ENCODE assay signal across 26 cellular contexts in genomic region chr3:195118671-195119070, GRCh38.
DNase-seq lines count a peak whose midpoint lies in the region; ATAC-seq, FAIRE-seq and TF ChIP-seq lines count a peak whose summit lies in the region.
"Had no signal": no experiment of that assay in that cellular context is flagged by ENCODE, and none has a peak within 500 bp of the region (broad histone marks: within the 10 kb centered on the region; RNA-seq: fewer than 3 reads in every experiment).

No MANE protein-coding gene starts in this region.

- H3K36me3 ChIP-seq in Panc1 (ENCODE audit: control insufficient read depth, insufficient read depth, low read length) (no peaks in the 10 kb centered on the region), endothelial cell of umbilical vein (ENCODE audit: control insufficient read depth in 2 of 2, extremely low read depth in 1 of 2, insufficient read depth in 2 of 2, low read length in 2 of 2) (no peaks in the 10 kb centered on the region)
- H3K36me3 ChIP-seq: neural progenitor cell, prostate gland, uterus had no signal

- intact Hi-C loops in Panc1 (cut with micrococcal nuclease; ENCODE audit: unreplicated experiment) = no loop called here
- intact Hi-C loops in endothelial cell of umbilical vein (cut with micrococcal nuclease) = loop anchor here (1.0 to 5.0 kb wide), 18 partner anchors 15 to 446 kb away; partner anchors contain the start of genes ACAP2, FAM43A and LSG1

- no TSS peak for BruUV-seq in Panc1 (replicated peaks; lab: Mats Ljungman, UMichigan)
- TSS peak; percentile 40 for BruUV-seq in endothelial cell of umbilical vein (replicated peaks; lab: Mats Ljungman, UMichigan)

- peaks cover 47% of the 10 kb centered on the region for H3K4me1 Mint-ChIP-seq in HFFc6 (ENCODE audit: low read depth)
- H3K4me1 Mint-ChIP-seq in osteocyte (ENCODE audit: unreplicated experiment) = peaks cover 34% of the 10 kb centered on the region
- H3K4me1 Mint-ChIP-seq: activated naive CD4-positive, alpha-beta T cell treated with anti-CD3 and anti-CD28 coated beads, Interleukin-2, amount 50 U/mL, for 24 hours; activated T-helper 17 cell treated with anti-CD3 and anti-CD28 coated beads, Interleukin-2, amount 50 U/mL, for 72 hours had no signal

- no peaks in the 10 kb centered on the region for H3K9me1 ChIP-seq in endothelial cell of umbilical vein (replicated peaks; ENCODE audit: control insufficient read depth, extremely low read depth, insufficient read depth, low read length)

- peak overlapping the region; percentile 78 for H3K27ac ChIP-seq in Panc1 (ENCODE audit: low read length)
- peak overlapping the region; percentile 87 for H3K27ac ChIP-seq in endothelial cell of umbilical vein (ENCODE audit: insufficient read depth, low read depth, low read length)
- H3K27ac ChIP-seq in caudate nucleus (ENCODE audit: low read depth, low read length) = no peak overlapping the region
- H3K27ac ChIP-seq: foreskin keratinocyte, neural progenitor cell had no signal

- H3K36me3 Mint-ChIP-seq in HFFc6 (ENCODE audit: low read depth) (no peaks in the 10 kb centered on the region), osteocyte (ENCODE audit: unreplicated experiment) (no peaks in the 10 kb centered on the region)
- H3K36me3 Mint-ChIP-seq: activated CD4-positive, alpha-beta memory T cell treated with anti-CD3 and anti-CD28 coated beads for 36 hours; activated naive CD4-positive, alpha-beta T cell treated with anti-CD3 and anti-CD28 coated beads, Interleukin-2, amount 50 U/mL, for 24 hours; CD4-positive, CD25-positive, alpha-beta regulatory T cell; IgD-negative memory B cell; neural progenitor cell had no signal

- H3K4me3 Mint-ChIP-seq in HFFc6 = no peak overlapping the region
- H3K4me3 Mint-ChIP-seq in osteocyte (ENCODE audit: unreplicated experiment) = no peak overlapping the region
- H3K4me3 Mint-ChIP-seq: activated CD4-positive, alpha-beta memory T cell treated with anti-CD3 and anti-CD28 coated beads for 36 hours; activated naive CD4-positive, alpha-beta T cell treated with anti-CD3 and anti-CD28 coated beads, Interleukin-2, amount 50 U/mL, for 24 hours; activated T-helper 17 cell treated with anti-CD3 and anti-CD28 coated beads, Interleukin-2, amount 50 U/mL, for 72 hours; CD4-positive, CD25-positive, alpha-beta regulatory T cell; IgD-negative memory B cell; T-helper 17 cell had no signal

- H3K9me3 ChIP-seq in Panc1 (ENCODE audit: control insufficient read depth, insufficient read depth, low read depth, low read length) (no peaks in the 10 kb centered on the region), endothelial cell of umbilical vein (replicated peaks; ENCODE audit: control insufficient read depth, insufficient read depth, low read length) (no peaks in the 10 kb centered on the region)
- H3K9me3 ChIP-seq: prostate gland, uterus had no signal

- POLR2A ChIA-PET in Panc1 (lab: Charles Lee) = no interaction called here
- POLR2A ChIA-PET in endothelial cell of umbilical vein (lab: Charles Lee) = interaction anchor here (0.8 to 2.6 kb wide), 5 partner anchors 32 to 436 kb away, joined by 3 to 27 read pairs (median 13); partner anchors contain the start of gene FAM43A

- in situ Hi-C loops in Panc1 (cut with HindIII; ENCODE audit: low pct_unique_long_range_greater_than_20kb, low sequenced_read_pairs) = no loop called here

- no peak overlapping the region for H2AFZ ChIP-seq in endothelial cell of umbilical vein (ENCODE audit: low read depth, low read length)
- H2AFZ ChIP-seq: neural progenitor cell had no signal

- DNase-seq in HFFc6 (no peak), Panc1 (ENCODE audit: low read depth, low spot score) (no peak), endothelial cell of umbilical vein (ENCODE audit: low read depth, low spot score) (no peak), osteocyte (ENCODE audit: extremely low spot score, unreplicated experiment) (no peak), activated T-cell treated with anti-CD3 and anti-CD28 coated beads for 4 hours (no peak), NCI-H510A treated with DMSO at 0.1 percent for 48 hours (lab: John Stamatoyannopoulos, UW) (no peak), caudate nucleus (lab: John Stamatoyannopoulos, UW) (no peak)
- DNase-seq: activated CD4-positive, alpha-beta memory T cell treated with anti-CD3 and anti-CD28 coated beads for 36 hours; activated CD8-positive, alpha-beta memory T cell treated with anti-CD3 and anti-CD28 coated beads, Interleukin-2, amount 50 U/mL, for 48 hours; CD4-positive, CD25-positive, alpha-beta regulatory T cell; dorsolateral prefrontal cortex; foreskin keratinocyte; GOT3; NCI-H1105; NCI-H2029; NCI-H526 treated with DMSO at 0.1 percent for 48 hours; stimulated activated naive CD4-positive, alpha-beta T cell; T-helper 17 cell had no signal

- peak overlapping the region; percentile 70 for H3K9ac ChIP-seq in endothelial cell of umbilical vein (replicated peaks; ENCODE audit: extremely low read depth, insufficient read depth, low read length)
- H3K9ac ChIP-seq: neural progenitor cell had no signal

- peak overlapping the region; percentile 95 for H3K27ac Mint-ChIP-seq in HFFc6
- peak overlapping the region; percentile 24 for H3K27ac Mint-ChIP-seq in osteocyte (ENCODE audit: unreplicated experiment)
- H3K27ac Mint-ChIP-seq: activated CD4-positive, alpha-beta memory T cell treated with anti-CD3 and anti-CD28 coated beads for 36 hours; activated naive CD4-positive, alpha-beta T cell treated with anti-CD3 and anti-CD28 coated beads, Interleukin-2, amount 50 U/mL, for 24 hours; IgD-negative memory B cell; T-helper 17 cell had no signal

- CTCF ChIA-PET in Panc1 (lab: Charles Lee) = interaction anchor here (0.7 kb wide), 2 partner anchors 177 to 392 kb away, joined by 3 read pairs; no protein-coding TSS in a partner anchor
- CTCF ChIA-PET in endothelial cell of umbilical vein (lab: Charles Lee) = interaction anchor here (1.0 to 4.6 kb wide), 12 partner anchors 12 to 447 kb away, joined by 3 to 23 read pairs (median 8); partner anchors contain the start of genes LSG1 and XXYLT1

- H3K79me2 ChIP-seq in endothelial cell of umbilical vein (ENCODE audit: control insufficient read depth, insufficient read depth, low read length) = no peaks in the 10 kb centered on the region

- H3K27me3 Mint-ChIP-seq in HFFc6 (ENCODE audit: insufficient read depth) (no peaks in the 10 kb centered on the region; the same call in 1 of the 2 replicates), osteocyte (ENCODE audit: unreplicated experiment) (no peaks in the 10 kb centered on the region)
- H3K27me3 Mint-ChIP-seq: activated CD4-positive, alpha-beta memory T cell treated with anti-CD3 and anti-CD28 coated beads for 36 hours; activated naive CD4-positive, alpha-beta T cell treated with anti-CD3 and anti-CD28 coated beads, Interleukin-2, amount 50 U/mL, for 24 hours; activated T-helper 17 cell treated with anti-CD3 and anti-CD28 coated beads, Interleukin-2, amount 50 U/mL, for 72 hours; CD4-positive, CD25-positive, alpha-beta regulatory T cell; IgD-negative memory B cell; T-helper 17 cell had no signal

- dilution Hi-C loops in endothelial cell of umbilical vein (cut with MboI; ENCODE audit: extremely low pct_ligation_motif_present, low sequenced_read_pairs) = loop anchor here (25.0 kb wide), 1 partner anchor 431 kb away; the partner anchor contains the start of gene FAM43A

- H3K4me1 ChIP-seq in Panc1 (ENCODE audit: control insufficient read depth, insufficient read depth, low read length) = peaks cover 33% of the 10 kb centered on the region
- H3K4me1 ChIP-seq in endothelial cell of umbilical vein (ENCODE audit: control insufficient read depth, extremely low read depth, insufficient read depth, low read length) = peaks cover 49% of the 10 kb centered on the region
- H3K4me1 ChIP-seq: foreskin keratinocyte, prostate gland had no signal

- TF ChIP-seq POLR2A in endothelial cell of umbilical vein (IDR thresholded peaks at IDR 0.05; ENCODE audit: low read depth, low read length) = no peak

- H3K4me3 ChIP-seq in Panc1 (ENCODE audit: low read depth in 2 of 2, low read length in 2 of 2) (no peak overlapping the region), endothelial cell of umbilical vein (replicated peaks in 1 of 3; ENCODE audit: insufficient read depth in 1 of 3, low read depth in 1 of 3, low read length in 3 of 3) (no peak overlapping the region)
- H3K4me3 ChIP-seq: neural progenitor cell, prostate gland, uterus had no signal

- H3K4me2 ChIP-seq in endothelial cell of umbilical vein (ENCODE audit: insufficient read depth, low read length) = peak overlapping the region; percentile 4
- H3K4me2 ChIP-seq: neural progenitor cell had no signal

- no peak for FAIRE-seq in endothelial cell of umbilical vein (lab: Jason Lieb, UNC)

- H4K20me1 ChIP-seq in endothelial cell of umbilical vein (replicated peaks; ENCODE audit: control insufficient read depth, extremely low read depth, insufficient read depth, low read length) = no peaks in the 10 kb centered on the region

- H3K9me3 Mint-ChIP-seq in HFFc6 (no peaks in the 10 kb centered on the region), osteocyte (ENCODE audit: unreplicated experiment) (no peaks in the 10 kb centered on the region)
- H3K9me3 Mint-ChIP-seq: activated CD4-positive, alpha-beta memory T cell treated with anti-CD3 and anti-CD28 coated beads for 36 hours; activated naive CD4-positive, alpha-beta T cell treated with anti-CD3 and anti-CD28 coated beads, Interleukin-2, amount 50 U/mL, for 24 hours; activated T-helper 17 cell treated with anti-CD3 and anti-CD28 coated beads, Interleukin-2, amount 50 U/mL, for 72 hours; CD4-positive, CD25-positive, alpha-beta regulatory T cell; IgD-negative memory B cell; neural progenitor cell had no signal

- TF ChIP-seq CTCF in HFFc6 (IDR thresholded peaks at IDR 0.05) (no peak), Panc1 (IDR thresholded peaks at IDR 0.05) (no peak), endothelial cell of umbilical vein (IDR thresholded peaks at IDR 0.05; ENCODE audit: extremely low read depth in 1 of 2, insufficient read depth in 1 of 2, low read depth in 1 of 2, low read length in 2 of 2) (no peak), osteocyte (IDR thresholded peaks at IDR 0.05) (no peak)

- H3K27me3 ChIP-seq in Panc1 (ENCODE audit: control insufficient read depth, insufficient read depth, low read length) (no peaks in the 10 kb centered on the region), endothelial cell of umbilical vein (ENCODE audit: control insufficient read depth in 2 of 2, insufficient read depth in 2 of 2, low read length in 2 of 2) (no peaks in the 10 kb centered on the region)
- H3K27me3 ChIP-seq: dorsolateral prefrontal cortex, foreskin keratinocyte, neural progenitor cell, uterus had no signal

- ATAC-seq in Panc1 (no peak), GM18870 (IDR thresholded peaks at IDR 0.05; ENCODE audit: unreplicated experiment) (no peak)
- ATAC-seq: activated CD4-positive, CD25-positive, alpha-beta regulatory T cell treated with anti-CD3 and anti-CD28 coated beads, Interleukin-2, amount 50 U/mL, for 24 hours; activated T-helper 17 cell treated with anti-CD3 and anti-CD28 coated beads, Interleukin-2, amount 50 U/mL, for 72 hours; T-helper 17 cell had no signal

TF ChIP-seq in endothelial cell of umbilical vein, 7 proteins besides CTCF, POLR2A, EP300 and RAD21 (continues in another document):
- TF ChIP-seq EZH2 (IDR thresholded peaks at IDR 0.05; ENCODE audit: borderline replicate concordance, low read depth, low read length, severe bottlenecking) = no peak
- TF ChIP-seq GATA2 (IDR thresholded peaks at IDR 0.05; ENCODE audit: insufficient read depth, insufficient read length, low read depth, low read length) = no peak
